8 cellular contexts compared by ENCODE assay signal in genomic region chr12:4214912-4215861, GRCh38. TPM values are rescaled to one million over a fixed set of nuclear protein-coding genes. Genes with fewer than 3 reads are reported as not detected.
A peak's percentile ranks its signal among the peaks of the same experiment; 100 is the strongest.
DNase-seq lines count a peak whose midpoint lies in the region; ATAC-seq and TF ChIP-seq lines count a peak whose summit lies in the region.

No MANE protein-coding gene starts in this region.

- H3K9me3 ChIP-seq in upper lobe of left lung: no peaks in the 10 kb centered on the region

- ATAC-seq in GM19468 (IDR thresholded peaks at IDR 0.05; ENCODE audit: extremely low read depth, unreplicated experiment) (peak; percentile 41), HG03521 (IDR thresholded peaks at IDR 0.05; ENCODE audit: unreplicated experiment) (peak; percentile 57), upper lobe of left lung (ENCODE audit: low FRiP score in 2 of 2) (peak; percentile 74 to 92)

- in situ Hi-C loops in G401 (cut with HindIII; ENCODE audit: low sequenced_read_pairs): no loop called here

- DNase-seq in G401 (ENCODE audit: low spot score): peak; percentile 1
- DNase-seq in activated T-cell treated with anti-CD3 and anti-CD28 coated beads, Interleukin-2, amount 50 U/mL, for 1 hour: peak; percentile 31
- peak; percentile 59 to 90 for DNase-seq in lower leg skin (ENCODE audit: low spot score in 2 of 2)
- DNase-seq in upper lobe of left lung: peak; percentile 85 to 90
- no peak for DNase-seq in OCI-M2 (lab: John Stamatoyannopoulos, UW; ENCODE audit: unreplicated experiment)
- DNase-seq in NCI-H510A treated with DMSO at 0.1 percent for 48 hours (lab: John Stamatoyannopoulos, UW): no peak

- H3K4me3 ChIP-seq in lower leg skin (ENCODE audit: low read depth, poor library complexity, severe bottlenecking) (no peak overlapping the region), upper lobe of left lung (no peak overlapping the region)

- TF ChIP-seq POLR2A in lower leg skin (IDR thresholded peaks at IDR 0.05) (no peak), upper lobe of left lung (IDR thresholded peaks at IDR 0.05) (no peak)

- 62 to 69% methylated on average over 24 of the region's 24 CpGs for WGBS in lower leg skin, 2 donors
- 51 to 73% methylated on average over 22 to 24 of the region's 24 CpGs for WGBS in upper lobe of left lung, 2 donors

- H3K36me3 ChIP-seq in upper lobe of left lung: no peaks in the 10 kb centered on the region

- no peaks in the 10 kb centered on the region for H3K27me3 ChIP-seq in upper lobe of left lung

- no peak for TF ChIP-seq CTCF in lower leg skin (IDR thresholded peaks at IDR 0.05)
- no peak for TF ChIP-seq CTCF in upper lobe of left lung (IDR thresholded peaks at IDR 0.05)

- peak overlapping the region in 2 of 4 donors; percentile 15 to 64 for H3K27ac ChIP-seq in upper lobe of left lung

- intact Hi-C loops in lower leg skin (cut with DNase I; ENCODE audit: low total_unique reads): no loop called here

- H3K4me1 ChIP-seq in upper lobe of left lung: peaks cover 0 to 4% (median 0%) of the 10 kb centered on the region in 4 donors

- TF ChIP-seq EP300 in upper lobe of left lung (IDR thresholded peaks at IDR 0.05): no peak

RNA-seq across cellular contexts. Expression of gene CCND2, which starts 58.4 kb away (rescaled TPM):
- 88.7 and 110 TPM in 2 replicates for total RNA-seq in G401 (2014; rRNA removed; shearing (Covaris generic))
- total RNA-seq in lower leg skin (10 to 100 TPM; 14.5 to 29.5 (median 26.6) TPM), upper lobe of left lung (100 to 1,000 TPM in 1 of 6 donors, 10 to 100 TPM in 5; 47.1 to 101 (median 64.6) TPM)

Comparison
In these comparisons a context has a peak if more than half of its experiments do, and no peak if none do; other contexts are left out.
1. DNase-seq: peak in G401 (single experiment), activated T-cell treated with anti-CD3 and anti-CD28 coated beads, Interleukin-2, amount 50 U/mL, for 1 hour (single experiment), lower leg skin (2 of 2) and upper lobe of left lung (2 of 2); none in OCI-M2 (single experiment) and NCI-H510A treated with DMSO at 0.1 percent for 48 hours (single experiment).
2. Peak in every context shown above with its lines, with median percentiles within 50 percentile points of each other: ATAC-seq.